ENCODE assay signal across 4 cellular contexts in the genomic region with DNA sequence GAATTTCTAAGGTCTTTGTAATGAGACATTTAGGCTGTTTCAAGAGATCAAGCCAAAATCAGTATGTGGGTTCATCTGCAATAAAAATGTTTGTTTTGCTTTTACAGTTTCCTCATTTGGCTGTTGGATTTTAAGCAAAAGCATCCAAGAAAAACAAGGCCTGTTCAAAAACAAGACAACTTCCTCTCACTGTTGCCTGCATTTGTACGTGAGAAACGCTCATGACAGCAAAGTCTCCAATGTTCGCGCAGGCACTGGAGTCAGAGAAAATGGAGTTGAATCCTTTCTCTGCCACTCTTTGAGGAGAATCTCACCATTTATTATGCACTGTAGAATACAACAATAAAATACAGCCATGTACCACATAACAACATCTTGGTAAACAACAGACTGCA. TPM values are rescaled to one million over a fixed set of nuclear protein-coding genes. Genes with fewer than 3 reads are reported as not detected.
"Had no signal": no experiment of that assay in that cellular context is flagged by ENCODE, and none has a peak within 500 bp of the region (broad histone marks: within the 10 kb centered on the region; RNA-seq: fewer than 3 reads in every experiment).

No MANE protein-coding gene starts in this region.

RNA-seq across cellular contexts. Expression of a gene that starts 56.5 kb away (rescaled TPM):
- total RNA-seq: LHCN-M2, MCF 10A, NCI-H460, SJCRH30 had no signal
